8 cellular contexts compared by ENCODE assay signal in the genomic region with DNA sequence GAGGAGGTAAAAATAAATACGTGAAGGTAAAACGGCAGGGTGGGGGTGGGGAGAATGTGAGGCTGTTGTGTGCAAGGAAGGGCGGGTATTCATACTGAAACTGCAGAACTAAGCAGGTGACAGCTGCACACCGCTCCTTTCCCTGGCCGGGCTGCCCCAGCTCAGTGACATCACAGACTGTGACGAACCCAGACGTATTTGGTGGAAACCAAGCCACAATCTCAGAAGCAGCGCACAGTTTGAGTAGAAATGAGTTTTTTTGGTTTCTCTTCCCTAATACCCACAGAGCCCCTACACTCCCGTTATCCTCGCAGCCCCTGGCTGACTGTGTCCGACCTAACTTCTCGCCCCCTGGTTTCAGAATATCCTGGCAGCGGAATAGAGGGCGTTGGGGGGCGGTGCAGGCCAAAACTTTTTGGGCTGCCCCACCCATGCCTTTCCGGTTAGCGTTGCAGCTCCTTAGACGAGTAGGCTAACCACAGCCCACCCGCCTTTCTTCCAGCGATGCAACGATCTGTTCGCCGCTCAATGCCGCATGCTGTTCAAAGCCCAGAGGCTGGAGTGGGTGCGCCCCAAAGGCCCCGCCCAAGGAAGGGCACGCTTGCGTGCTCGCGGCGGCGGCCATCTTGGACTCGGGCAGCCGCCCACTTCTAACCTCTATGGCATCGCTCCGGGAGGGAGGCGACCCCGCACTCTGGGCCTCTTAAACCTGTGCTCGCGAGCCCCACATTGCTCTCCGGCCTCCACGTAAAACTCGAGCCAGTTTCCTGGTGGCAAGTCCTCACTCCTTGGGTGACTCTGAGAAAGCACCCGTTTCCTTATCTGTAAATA. TPM values are rescaled to one million over a fixed set of nuclear protein-coding genes. Genes with fewer than 3 reads are reported as not detected.
DNase-seq lines count a peak whose midpoint lies in the region; TF ChIP-seq lines count a peak whose summit lies in the region.

No MANE protein-coding gene starts in this region.

- no peak for TF ChIP-seq CTCF in foreskin fibroblast (IDR thresholded peaks at IDR 0.05; ENCODE audit: low read depth, low read length)

- H3K4me3 ChIP-seq in foreskin fibroblast (ENCODE audit: low read depth in 1 of 2, low read length in 2 of 2) (peak overlapping the region; percentile 61 to 63), neuron (ENCODE audit: low read length) (peak overlapping the region; percentile 51), subcutaneous abdominal adipose tissue (ENCODE audit: low read depth in 1 of 5, low read length in 5 of 5) (peak overlapping the region; percentile 86 to 98 (median 88))

- peak overlapping the region; percentile 63 to 89 (median 79) for H3K9ac ChIP-seq in subcutaneous abdominal adipose tissue (ENCODE audit: low read length in 5 of 5)

- peak overlapping the region; percentile 80 for H2AFZ ChIP-seq in neuron (ENCODE audit: low read depth, low read length)

- peak overlapping the region; percentile 72 for H3K27ac ChIP-seq in subcutaneous abdominal adipose tissue (ENCODE audit: low read depth, low read length)

- DNase-seq in EL (peak; percentile 81), GOT3 (lab: John Stamatoyannopoulos, UW) (peak; percentile 46), LHCN-M2 (ENCODE audit: low read depth) (peak; percentile 69), SHP77 (lab: John Stamatoyannopoulos, UW) (peak; percentile 81 to 90), activated gamma-delta T cell (lab: John Stamatoyannopoulos, UW) (peak; percentile 75), foreskin fibroblast (peak; percentile 62 to 88)

- H3K4me1 ChIP-seq in neuron (ENCODE audit: insufficient read depth, low read length) (peaks cover 7% of the 10 kb centered on the region), subcutaneous abdominal adipose tissue (ENCODE audit: control insufficient read depth in 5 of 5, insufficient read depth in 5 of 5, low read length in 5 of 5) (peaks cover 0 to 17% (median 13%) of the 10 kb centered on the region in 5 donors)

- H3K9me3 ChIP-seq in neuron (ENCODE audit: low read length): no peaks in the 10 kb centered on the region
- H3K9me3 ChIP-seq in subcutaneous abdominal adipose tissue (ENCODE audit: control insufficient read depth in 5 of 5, low read length in 5 of 5): no peaks in the 10 kb centered on the region

- H3K27me3 ChIP-seq in neuron (ENCODE audit: insufficient read depth, low read length) (no peaks in the 10 kb centered on the region), subcutaneous abdominal adipose tissue (ENCODE audit: control insufficient read depth in 5 of 5, insufficient read depth in 4 of 5, low read length in 5 of 5) (no peaks in the 10 kb centered on the region)

- H3K36me3 ChIP-seq in neuron (ENCODE audit: insufficient read depth, low read length) (peaks cover 21% of the 10 kb centered on the region), subcutaneous abdominal adipose tissue (ENCODE audit: control insufficient read depth in 5 of 5, insufficient read depth in 5 of 5, low read length in 5 of 5) (peaks cover 3 to 30% (median 22%) of the 10 kb centered on the region in 5 donors)

RNA-seq across cellular contexts. Expression of a gene that starts 9.1 kb away (rescaled TPM):
- 18.5 and 19.3 TPM in 2 replicates for total RNA-seq in LHCN-M2 (2014; rRNA removed)
- polyA plus RNA-seq in LHCN-M2 (2012): 26.2 TPM

RNA-seq across cellular contexts. Expression of a gene that starts 50.1 kb away (rescaled TPM):
- 48.6 and 50.1 TPM in 2 replicates for total RNA-seq in LHCN-M2 (2014; rRNA removed)
- polyA plus RNA-seq in LHCN-M2 (2012): 34.1 TPM

Comparison
In these comparisons a context has a peak if more than half of its experiments do, and no peak if none do; other contexts are left out.
1. Peak in every context shown above with its lines: DNase-seq, H3K4me3 ChIP-seq and H3K27ac ChIP-seq.